ENCODE assay signal across 29 cellular contexts in the genomic region with DNA sequence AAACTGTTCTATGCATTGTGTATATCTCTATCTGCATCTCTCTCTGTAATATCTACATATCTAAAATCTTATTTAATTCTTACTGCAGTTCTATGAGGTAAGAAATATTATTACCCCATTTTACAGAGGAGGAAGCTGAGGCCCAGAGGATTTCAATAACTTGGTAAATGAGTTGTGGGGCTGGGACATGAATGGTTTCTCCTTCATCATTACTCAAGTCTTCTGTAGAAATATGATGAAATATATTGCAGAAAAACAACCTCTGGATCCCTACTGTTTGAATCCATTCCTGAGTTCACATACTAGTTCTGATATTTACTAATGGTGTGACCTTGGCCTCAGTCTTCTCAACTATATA.
"Had no signal": no experiment of that assay in that cellular context is flagged by ENCODE, and none has a peak within 500 bp of the region (broad histone marks: within the 10 kb centered on the region; RNA-seq: fewer than 3 reads in every experiment).

No MANE protein-coding gene starts in this region.

- H3K4me3 ChIP-seq: stomach, suprapubic skin, testis, thoracic aorta, thyroid gland, tibial artery, tibial nerve, transverse colon, upper lobe of left lung, upper lobe of right lung, uterus, vagina had no signal

- H3K4me1 Mint-ChIP-seq: stimulated activated effector memory CD8-positive, alpha-beta T cell treated with anti-CD3 and anti-CD28 coated beads, Interleukin-12 subunit alpha, Interleukin-12 subunit beta, amount 100 ng/mL, for 72 hours; stimulated activated memory B cell treated with anti-CD40 and anti-IgM and Interleukin-4, amounts not matched to agents 10 μg/mL and 1 μg/mL and 100 μg/mL, for 72 hours; stimulated activated naive B cell treated with anti-CD40 and anti-IgM and Interleukin-4, amounts not matched to agents 10 μg/mL and 1 μg/mL and 100 μg/mL, for 72 hours; stimulated activated naive CD8-positive, alpha-beta T cell treated with anti-CD3 and anti-CD28 coated beads, Interleukin-15, amount 100 ng/mL, for 72 hours had no signal

- H3K27ac ChIP-seq: stomach, suprapubic skin, testis, thoracic aorta, thyroid gland, tibial artery, tibial nerve, transverse colon, upper lobe of left lung, upper lobe of right lung, uterus, vagina had no signal

- H3K9me3 ChIP-seq: stomach, suprapubic skin, testis, thoracic aorta, thyroid gland, tibial artery, tibial nerve, transverse colon, upper lobe of left lung, upper lobe of right lung, uterus, vagina had no signal

- H3K9me3 Mint-ChIP-seq: stimulated activated effector memory CD8-positive, alpha-beta T cell treated with anti-CD3 and anti-CD28 coated beads, Interleukin-12 subunit alpha, Interleukin-12 subunit beta, amount 100 ng/mL, for 72 hours; stimulated activated memory B cell treated with anti-CD40 and anti-IgM and Interleukin-4, amounts not matched to agents 10 μg/mL and 1 μg/mL and 100 μg/mL, for 72 hours; stimulated activated naive B cell treated with anti-CD40 and anti-IgM and Interleukin-4, amounts not matched to agents 10 μg/mL and 1 μg/mL and 100 μg/mL, for 72 hours; stimulated activated naive CD8-positive, alpha-beta T cell treated with anti-CD3 and anti-CD28 coated beads, Interleukin-15, amount 100 ng/mL, for 72 hours; stimulated activated naive CD8-positive, alpha-beta T cell treated with anti-CD3 and anti-CD28 coated beads, Interleukin-15, Interleukin-2, amounts not matched to agents 100 ng/mL and 50 ng/mL, for 24 hours; type B pancreatic cell had no signal

- H3K27me3 ChIP-seq: testis, thyroid gland, tibial nerve, transverse colon, upper lobe of left lung, uterus, vagina had no signal

- H3K4me3 Mint-ChIP-seq: stimulated activated effector memory CD8-positive, alpha-beta T cell treated with anti-CD3 and anti-CD28 coated beads, Interleukin-12 subunit alpha, Interleukin-12 subunit beta, amount 100 ng/mL, for 72 hours; stimulated activated memory B cell treated with anti-CD40 and anti-IgM and Interleukin-4, amounts not matched to agents 10 μg/mL and 1 μg/mL and 100 μg/mL, for 72 hours; stimulated activated naive B cell treated with anti-CD40 and anti-IgM and Interleukin-4, amounts not matched to agents 10 μg/mL and 1 μg/mL and 100 μg/mL, for 72 hours; stimulated activated naive CD8-positive, alpha-beta T cell treated with anti-CD3 and anti-CD28 coated beads, Interleukin-15, amount 100 ng/mL, for 72 hours; stimulated activated naive CD8-positive, alpha-beta T cell treated with anti-CD3 and anti-CD28 coated beads, Interleukin-15, Interleukin-2, amounts not matched to agents 100 ng/mL and 50 ng/mL, for 24 hours; type B pancreatic cell had no signal

- FAIRE-seq: urothelium cell line had no signal

- H3K4me1 ChIP-seq: stomach, suprapubic skin, tibial artery, transverse colon, upper lobe of left lung, upper lobe of right lung, uterus, vagina had no signal

- DNase-seq: stimulated activated CD4-positive, alpha-beta T cell treated with anti-CD3 and anti-CD28 coated beads, Interleukin-2, amount 100 ng/mL, for 48 hours; stimulated activated CD4-positive, alpha-beta T cell treated with anti-CD3 and anti-CD28 coated beads, Interleukin-4, amount 100 ng/mL, for 1 hour; stimulated activated CD4-positive, alpha-beta T cell treated with anti-CD3 and anti-CD28 coated beads, Interleukin-4, amount 100 ng/mL, for 24 hours; stimulated activated CD4-positive, alpha-beta T cell treated with anti-CD3 and anti-CD28 coated beads, Interleukin-4, amount 100 ng/mL, for 4 hours; stimulated activated CD8-positive, alpha-beta memory T cell treated with anti-CD3 and anti-CD28 coated beads, Interleukin-4, amount 100 ng/mL, for 48 hours; stimulated activated naive B cell treated with anti-CD40 and anti-IgM and Interleukin-4, amounts not matched to agents 10 μg/mL and 1 μg/mL and 100 μg/mL, for 72 hours; stimulated activated naive CD4-positive, alpha-beta T cell; stimulated activated naive CD4-positive, alpha-beta T cell treated with Interleukin-2 at 50 U/mL for 16 hours; stimulated activated naive CD8-positive, alpha-beta T cell treated with anti-CD3 and anti-CD28 coated beads, Interleukin-15, amount 100 ng/mL, for 72 hours; stimulated activated naive CD8-positive, alpha-beta T cell treated with anti-CD3 and anti-CD28 coated beads, Interleukin-15, Interleukin-2, amounts not matched to agents 100 U/mL and 50 U/mL, for 24 hours; stomach; substantia nigra; testis; thyroid gland; tibial artery; transverse colon; trophoblast cell; upper lobe of left lung; upper lobe of right lung; uterus had no signal

- H3K36me3 Mint-ChIP-seq: stimulated activated effector memory CD8-positive, alpha-beta T cell treated with anti-CD3 and anti-CD28 coated beads, Interleukin-12 subunit alpha, Interleukin-12 subunit beta, amount 100 ng/mL, for 72 hours; stimulated activated memory B cell treated with anti-CD40 and anti-IgM and Interleukin-4, amounts not matched to agents 10 μg/mL and 1 μg/mL and 100 μg/mL, for 72 hours; stimulated activated naive B cell treated with anti-CD40 and anti-IgM and Interleukin-4, amounts not matched to agents 10 μg/mL and 1 μg/mL and 100 μg/mL, for 72 hours; type B pancreatic cell had no signal

- ATAC-seq: stimulated activated effector memory CD8-positive, alpha-beta T cell treated with anti-CD3 and anti-CD28 coated beads, Interleukin-12 subunit alpha, Interleukin-12 subunit beta, amount 100 ng/mL, for 72 hours; stimulated activated memory B cell treated with anti-CD40 and anti-IgM and Interleukin-4, amounts not matched to agents 10 μg/mL and 1 μg/mL and 100 μg/mL, for 72 hours; stimulated activated naive B cell treated with anti-CD40 and anti-IgM and Interleukin-4, amounts not matched to agents 10 μg/mL and 1 μg/mL and 100 μg/mL, for 72 hours; stimulated activated naive CD8-positive, alpha-beta T cell treated with anti-CD3 and anti-CD28 coated beads, Interleukin-15, amount 100 ng/mL, for 72 hours; stimulated activated naive CD8-positive, alpha-beta T cell treated with anti-CD3 and anti-CD28 coated beads, Interleukin-15, Interleukin-2, amounts not matched to agents 100 U/mL and 50 U/mL, for 24 hours; upper lobe of right lung had no signal

- H3K27ac Mint-ChIP-seq: stimulated activated effector memory CD8-positive, alpha-beta T cell treated with anti-CD3 and anti-CD28 coated beads, Interleukin-12 subunit alpha, Interleukin-12 subunit beta, amount 100 ng/mL, for 72 hours; stimulated activated memory B cell treated with anti-CD40 and anti-IgM and Interleukin-4, amounts not matched to agents 10 μg/mL and 1 μg/mL and 100 μg/mL, for 72 hours; stimulated activated naive B cell treated with anti-CD40 and anti-IgM and Interleukin-4, amounts not matched to agents 10 μg/mL and 1 μg/mL and 100 μg/mL, for 72 hours; stimulated activated naive CD8-positive, alpha-beta T cell treated with anti-CD3 and anti-CD28 coated beads, Interleukin-15, amount 100 ng/mL, for 72 hours; stimulated activated naive CD8-positive, alpha-beta T cell treated with anti-CD3 and anti-CD28 coated beads, Interleukin-15, Interleukin-2, amounts not matched to agents 100 ng/mL and 50 ng/mL, for 24 hours; type B pancreatic cell had no signal

- H3K36me3 ChIP-seq: stomach, suprapubic skin, thoracic aorta, thyroid gland, tibial artery, tibial nerve, transverse colon, upper lobe of left lung, upper lobe of right lung, uterus, vagina had no signal
